Comparison of ENCODE assay signal across 20 cellular contexts in the genomic region with DNA sequence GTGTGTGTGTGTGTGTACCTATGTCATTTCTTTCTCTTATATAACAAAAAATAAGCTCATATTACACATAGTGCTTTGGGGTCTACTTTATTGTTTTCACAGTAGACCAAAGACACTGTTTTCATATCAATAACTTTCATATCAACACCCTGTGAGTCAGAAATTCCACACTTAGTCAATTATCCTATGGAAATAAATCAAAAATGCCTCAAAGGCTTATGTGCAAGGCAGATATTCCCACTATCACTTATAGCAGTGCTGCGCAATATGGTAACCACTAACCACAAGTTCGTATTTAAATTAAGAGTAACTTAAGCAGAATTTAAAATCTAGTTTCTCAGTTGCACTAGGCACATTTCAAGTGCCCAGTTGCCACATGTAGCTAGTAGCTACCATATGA. TPM values are rescaled to one million over a fixed set of nuclear protein-coding genes. Genes with fewer than 3 reads are reported as not detected.
DNase-seq lines count a peak whose midpoint lies in the region; ATAC-seq lines count a peak whose summit lies in the region.
"Had no signal": no experiment of that assay in that cellular context is flagged by ENCODE, and none has a peak within 500 bp of the region (broad histone marks: within the 10 kb centered on the region; RNA-seq: fewer than 3 reads in every experiment).

No MANE protein-coding gene starts in this region.

- no peak overlapping the region for H3K4me3 Mint-ChIP-seq in activated CD8-positive, alpha-beta T cell treated with anti-CD3 and anti-CD28 coated beads, Interleukin-2, amount 10 ng/mL, durations not matched to agents 7 days and 5 days
- H3K4me3 Mint-ChIP-seq: CD14-positive monocyte; CD4-positive, alpha-beta T cell; CD8-positive, alpha-beta memory T cell had no signal

- H3K9me3 Mint-ChIP-seq in activated CD8-positive, alpha-beta T cell treated with anti-CD3 and anti-CD28 coated beads, Interleukin-2, amount 10 ng/mL, durations not matched to agents 7 days and 5 days (ENCODE audit: insufficient read depth) = no peaks in the 10 kb centered on the region
- H3K9me3 Mint-ChIP-seq: CD14-positive monocyte; CD4-positive, alpha-beta T cell; CD8-positive, alpha-beta memory T cell had no signal

- peaks cover 29% of the 10 kb centered on the region for H3K27me3 Mint-ChIP-seq in activated CD8-positive, alpha-beta T cell treated with anti-CD3 and anti-CD28 coated beads, Interleukin-2, amount 10 ng/mL, durations not matched to agents 7 days and 5 days (ENCODE audit: low read depth)

- ATAC-seq in activated CD8-positive, alpha-beta T cell treated with anti-CD3 and anti-CD28 coated beads, Interleukin-2, amount 10 ng/mL, durations not matched to agents 7 days and 5 days = no peak
- ATAC-seq: A549, GM12878 had no signal

- no peak overlapping the region for H3K27ac Mint-ChIP-seq in activated CD8-positive, alpha-beta T cell treated with anti-CD3 and anti-CD28 coated beads, Interleukin-2, amount 10 ng/mL, durations not matched to agents 7 days and 5 days
- H3K27ac Mint-ChIP-seq: CD14-positive monocyte; CD4-positive, alpha-beta T cell; CD8-positive, alpha-beta memory T cell had no signal

- CTCF ChIA-PET in activated CD8-positive, alpha-beta T cell treated with anti-CD3 and anti-CD28 coated beads, Interleukin-2, amount 10 ng/mL, durations not matched to agents 7 days and 5 days (lab: Charles Lee) = no interaction called here

- POLR2A ChIA-PET in activated CD8-positive, alpha-beta T cell treated with anti-CD3 and anti-CD28 coated beads, Interleukin-2, amount 10 ng/mL, durations not matched to agents 7 days and 5 days (lab: Charles Lee) = no interaction called here

- peak; percentile 13 for DNase-seq in HCEC 1CT
- DNase-seq in MV-4-11 (lab: John Stamatoyannopoulos, UW) = peak; percentile 76
- DNase-seq in amniotic epithelial cell (ENCODE audit: low read depth) = peak; percentile 41
- DNase-seq in NCI-H2196 (lab: John Stamatoyannopoulos, UW; ENCODE audit: unreplicated experiment) = no peak
- no peak for DNase-seq in activated CD8-positive, alpha-beta T cell treated with anti-CD3 and anti-CD28 coated beads, Interleukin-2, amount 10 ng/mL, durations not matched to agents 7 days and 5 days
- no peak for DNase-seq in NCI-H1105 (lab: John Stamatoyannopoulos, UW)
- DNase-seq: 8988T; ACHN; AML-193; BE2C; CD4-positive, alpha-beta T cell; CD8-positive, alpha-beta memory T cell; DMS 273 treated with DMSO at 0.1 percent for 48 hours; DMS79; EL; GDM1; GOT3 had no signal

- H3K36me3 Mint-ChIP-seq in activated CD8-positive, alpha-beta T cell treated with anti-CD3 and anti-CD28 coated beads, Interleukin-2, amount 10 ng/mL, durations not matched to agents 7 days and 5 days (ENCODE audit: low read depth) = no peaks in the 10 kb centered on the region
- H3K36me3 Mint-ChIP-seq: CD14-positive monocyte; CD8-positive, alpha-beta memory T cell had no signal

- H3K4me1 Mint-ChIP-seq in activated CD8-positive, alpha-beta T cell treated with anti-CD3 and anti-CD28 coated beads, Interleukin-2, amount 10 ng/mL, durations not matched to agents 7 days and 5 days (ENCODE audit: low read depth) = peaks cover 11% of the 10 kb centered on the region

RNA-seq across cellular contexts. Expression of a gene that starts 15.8 kb away (rescaled TPM):
- not detected for total RNA-seq in activated CD8-positive, alpha-beta T cell treated with anti-CD3 and anti-CD28 coated beads, Interleukin-2, amount 10 ng/mL, durations not matched to agents 7 days and 5 days
- total RNA-seq: CD4-positive, alpha-beta T cell; CD8-positive, alpha-beta memory T cell; GM12878 had no signal

RNA-seq across cellular contexts. Expression of a gene that starts 40.3 kb away (rescaled TPM):
- total RNA-seq in activated CD8-positive, alpha-beta T cell treated with anti-CD3 and anti-CD28 coated beads, Interleukin-2, amount 10 ng/mL, durations not matched to agents 7 days and 5 days = 10 to 100 TPM; 20.6 to 21.9 TPM

RNA-seq across cellular contexts. Expression of a gene that starts 54.2 kb away (rescaled TPM):
- 10 to 100 TPM; 12.0 to 12.5 TPM for total RNA-seq in activated CD8-positive, alpha-beta T cell treated with anti-CD3 and anti-CD28 coated beads, Interleukin-2, amount 10 ng/mL, durations not matched to agents 7 days and 5 days

Comparison
In these comparisons a context has a peak if more than half of its experiments do, and no peak if none do; other contexts are left out.
1. DNase-seq: peak in HCEC 1CT (single experiment), MV-4-11 (single experiment) and amniotic epithelial cell (single experiment); none in NCI-H2196 (single experiment), activated CD8-positive, alpha-beta T cell treated with anti-CD3 and anti-CD28 coated beads, Interleukin-2, amount 10 ng/mL, durations not matched to agents 7 days and 5 days (single experiment) and NCI-H1105 (single experiment).